ENCODE assay signal across 8 cellular contexts in genomic region chr15:78131295-78132021, GRCh38. TPM values are rescaled to one million over a fixed set of nuclear protein-coding genes. Genes with fewer than 3 reads are reported as not detected.
DNase-seq lines count a peak whose midpoint lies in the region; ATAC-seq and TF ChIP-seq lines count a peak whose summit lies in the region.

TSS of gene CIB2 (minus strand) at chr15:78131445. CDS start at chr15:78131215, 230 bp downstream.

- peaks cover 16 to 38% (median 29%) of the 10 kb centered on the region in 10 experiments for H3K4me1 ChIP-seq in BLaER1 treated with 17β-estradiol and CSF1 and Interleukin-3, amounts not matched to agents 10 nM and 100 nM
- peaks cover 18% of the 10 kb centered on the region for H3K4me1 ChIP-seq in NT2/D1 (ENCODE audit: insufficient read depth, insufficient read length)

- peaks cover 0 to 3% (median 0%) of the 10 kb centered on the region in 11 experiments; a peak in 2 of 22 replicates for H3K27me3 ChIP-seq in BLaER1 treated with 17β-estradiol and CSF1 and Interleukin-3, amounts not matched to agents 10 nM and 100 nM
- no peaks in the 10 kb centered on the region for H3K27me3 ChIP-seq in NT2/D1 (ENCODE audit: insufficient read depth, insufficient read length)

- peak within 1 kb of the TSS; percentile 77 to 87 (median 86) for H3K27ac ChIP-seq in BLaER1 treated with 17β-estradiol and CSF1 and Interleukin-3, amounts not matched to agents 10 nM and 100 nM

- H3K4me2 ChIP-seq in BLaER1 treated with 17β-estradiol and CSF1 and Interleukin-3, amounts not matched to agents 10 nM and 100 nM = peak within 1 kb of the TSS; percentile 79 to 100 (median 98)

- peak; percentile 78 for ATAC-seq in HG03520 (IDR thresholded peaks at IDR 0.05; ENCODE audit: unreplicated experiment)

- H3K9ac ChIP-seq in BLaER1 treated with 17β-estradiol and CSF1 and Interleukin-3, amounts not matched to agents 10 nM and 100 nM = peak within 1 kb of the TSS; percentile 80 to 91 (median 87)
- peak within 1 kb of the TSS; percentile 96 for H3K9ac ChIP-seq in NT2/D1 (ENCODE audit: insufficient read length, low read depth)

- H4K20me1 ChIP-seq in BLaER1 treated with 17β-estradiol and CSF1 and Interleukin-3, amounts not matched to agents 10 nM and 100 nM = peaks cover 0 to 16% (median 0%) of the 10 kb centered on the region in 11 experiments; a peak in 1 of 22 replicates

- TF ChIP-seq POLR2A in GM19193 (IDR thresholded peaks at IDR 0.05; ENCODE audit: extremely low read depth, insufficient read depth, insufficient read length) = peak; percentile 58

- peak within 1 kb of the TSS; percentile 64 to 85 (median 74) for H3K4me3 ChIP-seq in BLaER1 treated with 17β-estradiol and CSF1 and Interleukin-3, amounts not matched to agents 10 nM and 100 nM
- H3K4me3 ChIP-seq in NT2/D1 (ENCODE audit: insufficient read length, low read depth) = peak within 1 kb of the TSS; percentile 86
- peak within 1 kb of the TSS; percentile 66 for H3K4me3 ChIP-seq in epithelial cell of proximal tubule (ENCODE audit: low read depth, low read length)

- TF ChIP-seq CTCF in epithelial cell of proximal tubule (conservative IDR thresholded peaks at IDR 0.05; ENCODE audit: low read depth, low read length) = peak; percentile 50

- DNase-seq in NT2/D1 (ENCODE audit: low read depth, low spot score) (peak; percentile 75), activated T-cell treated with anti-CD3 and anti-CD28 coated beads for 4 hours (peak; percentile 65), epithelial cell of proximal tubule (ENCODE audit: low read depth) (no peak), mucosa of gallbladder (ENCODE audit: low spot score) (peak; percentile 55)
- peak; percentile 64 for DNase-seq in stimulated activated CD8-positive, alpha-beta memory T cell treated with anti-CD3 and anti-CD28 coated beads, Interleukin-4, amount 100 ng/mL, for 24 hours (ENCODE audit: low read depth)

- no peaks in the 10 kb centered on the region for H3K36me3 ChIP-seq in BLaER1 treated with 17β-estradiol and CSF1 and Interleukin-3, amounts not matched to agents 10 nM and 100 nM
- H3K36me3 ChIP-seq in NT2/D1 (ENCODE audit: insufficient read depth, insufficient read length, low read length) = no peaks in the 10 kb centered on the region

- H3K9me3 ChIP-seq in BLaER1 treated with 17β-estradiol and CSF1 and Interleukin-3, amounts not matched to agents 10 nM and 100 nM (replicated peaks in 1 of 11) = no peaks in the 10 kb centered on the region
- no peaks in the 10 kb centered on the region for H3K9me3 ChIP-seq in NT2/D1 (ENCODE audit: insufficient read depth, low read length)

RNA-seq across cellular contexts. Expression of gene CIB2, which starts in this region (rescaled TPM):
- total RNA-seq in epithelial cell of proximal tubule = 10.1 and 17.9 TPM in 2 replicates
- total RNA-seq in mucosa of gallbladder = 4.0 TPM
